Comparison of ENCODE assay signal across 8 cellular contexts in genomic region chr5:171388816-171389168, GRCh38. TPM values are rescaled to one million over a fixed set of nuclear protein-coding genes. Genes with fewer than 3 reads are reported as not detected.
A peak's percentile ranks its signal among the peaks of the same experiment; 100 is the strongest.
DNase-seq lines count a peak whose midpoint lies in the region; ATAC-seq and TF ChIP-seq lines count a peak whose summit lies in the region.

No MANE protein-coding gene starts in this region.

- H3K4me1 Mint-ChIP-seq in HFFc6 (ENCODE audit: low read depth) (peaks cover 46% of the 10 kb centered on the region), glutamatergic neuron (ENCODE audit: low read depth, unreplicated experiment) (peaks cover 8% of the 10 kb centered on the region)

- H3K9me3 Mint-ChIP-seq in HFFc6 (peaks cover 17% of the 10 kb centered on the region), glutamatergic neuron (ENCODE audit: unreplicated experiment) (peaks cover 9% of the 10 kb centered on the region)

- H3K27ac Mint-ChIP-seq in HFFc6 = peak overlapping the region; percentile 98
- H3K27ac Mint-ChIP-seq in glutamatergic neuron (ENCODE audit: unreplicated experiment) = peak overlapping the region; percentile 95

- H3K4me3 Mint-ChIP-seq in HFFc6 (peak overlapping the region; percentile 96), glutamatergic neuron (ENCODE audit: unreplicated experiment) (peak overlapping the region; percentile 95)

- peaks cover 55% of the 10 kb centered on the region for H3K36me3 Mint-ChIP-seq in HFFc6 (ENCODE audit: low read depth)
- no peaks in the 10 kb centered on the region for H3K36me3 Mint-ChIP-seq in glutamatergic neuron (ENCODE audit: unreplicated experiment)

- ATAC-seq in activated CD4-positive, CD25-positive, alpha-beta regulatory T cell treated with anti-CD3 and anti-CD28 coated beads, Interleukin-2, amount 50 U/mL, for 24 hours = peak; percentile 22 to 23
- no peak for ATAC-seq in GM19467 (IDR thresholded peaks at IDR 0.05; ENCODE audit: unreplicated experiment)
- no peak for ATAC-seq in HG03520 (IDR thresholded peaks at IDR 0.05; ENCODE audit: unreplicated experiment)

- no peak for TF ChIP-seq CTCF in HFFc6 (IDR thresholded peaks at IDR 0.05)
- TF ChIP-seq CTCF in glutamatergic neuron (IDR thresholded peaks at IDR 0.05; ENCODE audit: partially characterized antibody, unreplicated experiment) = no peak

- DNase-seq in HFFc6 (no peak), glutamatergic neuron (no peak), A172 (ENCODE audit: low spot score) (no peak), NCI-H510A treated with DMSO at 0.1 percent for 48 hours (lab: John Stamatoyannopoulos, UW) (no peak)
- DNase-seq in stimulated activated CD4-positive, alpha-beta T cell treated with anti-CD3 and anti-CD28 coated beads, Interleukin-2, amount 100 ng/mL, for 48 hours = peak; percentile 28 to 31

- H3K27me3 Mint-ChIP-seq in HFFc6 (ENCODE audit: insufficient read depth) (peaks cover 18% of the 10 kb centered on the region), glutamatergic neuron (ENCODE audit: unreplicated experiment) (peaks cover 10% of the 10 kb centered on the region)

RNA-seq across cellular contexts. Expression of gene NPM1, which starts 1.1 kb away (rescaled TPM):
- total RNA-seq in HFFc6 (2021; fragmentation: NEBNext Ultra II Directional; extraction: Animal tissue kit (Norgen Biotek cat#: 25700)) = 1,000 to 10,000 TPM; 1,557 to 2,328 (median 1,897) TPM
- total RNA-seq in glutamatergic neuron (ENCODE audit: unreplicated experiment) = 600 TPM
- total RNA-seq in A172 (2014; rRNA removed; shearing (Covaris generic)) = 2,482 and 3,666 TPM in 2 replicates

RNA-seq across cellular contexts. Expression of gene FGF18, which starts 30.7 kb away (rescaled TPM):
- under 1 TPM in 2 of 6 experiments, not detected in 4; 0.16 to 0.17 TPM for total RNA-seq in HFFc6 (2021; fragmentation: NEBNext Ultra II Directional; extraction: Animal tissue kit (Norgen Biotek cat#: 25700))
- total RNA-seq in glutamatergic neuron (ENCODE audit: unreplicated experiment) = 26.3 TPM
- total RNA-seq in A172 (2014; rRNA removed; shearing (Covaris generic)) = 0.14 and 1.1 TPM in 2 replicates

Comparison
In these comparisons a context has a peak if more than half of its experiments do, and no peak if none do; other contexts are left out.
1. DNase-seq: peak in stimulated activated CD4-positive, alpha-beta T cell treated with anti-CD3 and anti-CD28 coated beads, Interleukin-2, amount 100 ng/mL, for 48 hours (2 of 2); none in HFFc6 (single experiment), glutamatergic neuron (single experiment), A172 (single experiment) and NCI-H510A treated with DMSO at 0.1 percent for 48 hours (single experiment).
2. ATAC-seq: peak in activated CD4-positive, CD25-positive, alpha-beta regulatory T cell treated with anti-CD3 and anti-CD28 coated beads, Interleukin-2, amount 50 U/mL, for 24 hours (2 of 2); none in GM19467 (single experiment) and HG03520 (single experiment).
3. RNA of gene FGF18, which starts 30.7 kb away (total RNA-seq): 26.3 TPM in glutamatergic neuron (single experiment); 0.14 to 1.1 TPM in A172 and 0.16 to 0.17 TPM in HFFc6; every median in the first group is over 10 times any median in the second.